1 cellular context compared by ENCODE assay signal in the genomic region with DNA sequence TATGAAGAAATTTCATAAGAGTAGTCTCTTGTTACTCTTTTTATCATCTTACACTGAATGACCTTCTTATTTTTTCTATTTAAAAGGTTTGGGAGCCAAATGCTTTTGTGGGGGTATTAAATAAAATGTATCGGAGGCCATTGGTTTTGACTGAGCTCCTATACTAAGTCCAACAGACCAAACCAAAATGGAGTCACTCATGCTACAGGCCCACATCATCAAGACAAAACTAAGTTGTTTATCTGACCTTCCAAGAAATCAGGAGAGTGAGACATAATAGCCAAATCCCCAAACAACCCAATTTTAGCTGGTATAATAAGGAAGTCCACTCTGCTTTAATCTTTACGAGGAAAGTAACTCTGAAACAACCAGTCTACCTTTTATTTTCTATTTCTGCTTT.
TF ChIP-seq lines count a peak whose summit lies in the region.

No MANE protein-coding gene starts in this region.

TF ChIP-seq in K562, 482 proteins besides CTCF, POLR2A, EP300 and RAD21 (continued from another document and continues in another):
- TF ChIP-seq, protein P1, sequence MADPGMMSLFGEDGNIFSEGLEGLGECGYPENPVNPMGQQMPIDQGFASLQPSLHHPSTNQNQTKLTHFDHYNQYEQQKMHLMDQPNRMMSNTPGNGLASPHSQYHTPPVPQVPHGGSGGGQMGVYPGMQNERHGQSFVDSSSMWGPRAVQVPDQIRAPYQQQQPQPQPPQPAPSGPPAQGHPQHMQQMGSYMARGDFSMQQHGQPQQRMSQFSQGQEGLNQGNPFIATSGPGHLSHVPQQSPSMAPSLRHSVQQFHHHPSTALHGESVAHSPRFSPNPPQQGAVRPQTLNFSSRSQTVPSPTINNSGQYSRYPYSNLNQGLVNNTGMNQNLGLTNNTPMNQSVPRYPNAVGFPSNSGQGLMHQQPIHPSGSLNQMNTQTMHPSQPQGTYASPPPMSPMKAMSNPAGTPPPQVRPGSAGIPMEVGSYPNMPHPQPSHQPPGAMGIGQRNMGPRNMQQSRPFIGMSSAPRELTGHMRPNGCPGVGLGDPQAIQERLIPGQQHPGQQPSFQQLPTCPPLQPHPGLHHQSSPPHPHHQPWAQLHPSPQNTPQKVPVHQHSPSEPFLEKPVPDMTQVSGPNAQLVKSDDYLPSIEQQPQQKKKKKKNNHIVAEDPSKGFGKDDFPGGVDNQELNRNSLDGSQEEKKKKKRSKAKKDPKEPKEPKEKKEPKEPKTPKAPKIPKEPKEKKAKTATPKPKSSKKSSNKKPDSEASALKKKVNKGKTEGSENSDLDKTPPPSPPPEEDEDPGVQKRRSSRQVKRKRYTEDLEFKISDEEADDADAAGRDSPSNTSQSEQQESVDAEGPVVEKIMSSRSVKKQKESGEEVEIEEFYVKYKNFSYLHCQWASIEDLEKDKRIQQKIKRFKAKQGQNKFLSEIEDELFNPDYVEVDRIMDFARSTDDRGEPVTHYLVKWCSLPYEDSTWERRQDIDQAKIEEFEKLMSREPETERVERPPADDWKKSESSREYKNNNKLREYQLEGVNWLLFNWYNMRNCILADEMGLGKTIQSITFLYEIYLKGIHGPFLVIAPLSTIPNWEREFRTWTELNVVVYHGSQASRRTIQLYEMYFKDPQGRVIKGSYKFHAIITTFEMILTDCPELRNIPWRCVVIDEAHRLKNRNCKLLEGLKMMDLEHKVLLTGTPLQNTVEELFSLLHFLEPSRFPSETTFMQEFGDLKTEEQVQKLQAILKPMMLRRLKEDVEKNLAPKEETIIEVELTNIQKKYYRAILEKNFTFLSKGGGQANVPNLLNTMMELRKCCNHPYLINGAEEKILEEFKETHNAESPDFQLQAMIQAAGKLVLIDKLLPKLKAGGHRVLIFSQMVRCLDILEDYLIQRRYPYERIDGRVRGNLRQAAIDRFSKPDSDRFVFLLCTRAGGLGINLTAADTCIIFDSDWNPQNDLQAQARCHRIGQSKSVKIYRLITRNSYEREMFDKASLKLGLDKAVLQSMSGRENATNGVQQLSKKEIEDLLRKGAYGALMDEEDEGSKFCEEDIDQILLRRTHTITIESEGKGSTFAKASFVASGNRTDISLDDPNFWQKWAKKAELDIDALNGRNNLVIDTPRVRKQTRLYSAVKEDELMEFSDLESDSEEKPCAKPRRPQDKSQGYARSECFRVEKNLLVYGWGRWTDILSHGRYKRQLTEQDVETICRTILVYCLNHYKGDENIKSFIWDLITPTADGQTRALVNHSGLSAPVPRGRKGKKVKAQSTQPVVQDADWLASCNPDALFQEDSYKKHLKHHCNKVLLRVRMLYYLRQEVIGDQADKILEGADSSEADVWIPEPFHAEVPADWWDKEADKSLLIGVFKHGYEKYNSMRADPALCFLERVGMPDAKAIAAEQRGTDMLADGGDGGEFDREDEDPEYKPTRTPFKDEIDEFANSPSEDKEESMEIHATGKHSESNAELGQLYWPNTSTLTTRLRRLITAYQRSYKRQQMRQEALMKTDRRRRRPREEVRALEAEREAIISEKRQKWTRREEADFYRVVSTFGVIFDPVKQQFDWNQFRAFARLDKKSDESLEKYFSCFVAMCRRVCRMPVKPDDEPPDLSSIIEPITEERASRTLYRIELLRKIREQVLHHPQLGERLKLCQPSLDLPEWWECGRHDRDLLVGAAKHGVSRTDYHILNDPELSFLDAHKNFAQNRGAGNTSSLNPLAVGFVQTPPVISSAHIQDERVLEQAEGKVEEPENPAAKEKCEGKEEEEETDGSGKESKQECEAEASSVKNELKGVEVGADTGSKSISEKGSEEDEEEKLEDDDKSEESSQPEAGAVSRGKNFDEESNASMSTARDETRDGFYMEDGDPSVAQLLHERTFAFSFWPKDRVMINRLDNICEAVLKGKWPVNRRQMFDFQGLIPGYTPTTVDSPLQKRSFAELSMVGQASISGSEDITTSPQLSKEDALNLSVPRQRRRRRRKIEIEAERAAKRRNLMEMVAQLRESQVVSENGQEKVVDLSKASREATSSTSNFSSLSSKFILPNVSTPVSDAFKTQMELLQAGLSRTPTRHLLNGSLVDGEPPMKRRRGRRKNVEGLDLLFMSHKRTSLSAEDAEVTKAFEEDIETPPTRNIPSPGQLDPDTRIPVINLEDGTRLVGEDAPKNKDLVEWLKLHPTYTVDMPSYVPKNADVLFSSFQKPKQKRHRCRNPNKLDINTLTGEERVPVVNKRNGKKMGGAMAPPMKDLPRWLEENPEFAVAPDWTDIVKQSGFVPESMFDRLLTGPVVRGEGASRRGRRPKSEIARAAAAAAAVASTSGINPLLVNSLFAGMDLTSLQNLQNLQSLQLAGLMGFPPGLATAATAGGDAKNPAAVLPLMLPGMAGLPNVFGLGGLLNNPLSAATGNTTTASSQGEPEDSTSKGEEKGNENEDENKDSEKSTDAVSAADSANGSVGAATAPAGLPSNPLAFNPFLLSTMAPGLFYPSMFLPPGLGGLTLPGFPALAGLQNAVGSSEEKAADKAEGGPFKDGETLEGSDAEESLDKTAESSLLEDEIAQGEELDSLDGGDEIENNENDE (IDR thresholded peaks at IDR 0.05; ENCODE audit: low read depth, low read length) = no peak
- TF ChIP-seq, protein P2, sequence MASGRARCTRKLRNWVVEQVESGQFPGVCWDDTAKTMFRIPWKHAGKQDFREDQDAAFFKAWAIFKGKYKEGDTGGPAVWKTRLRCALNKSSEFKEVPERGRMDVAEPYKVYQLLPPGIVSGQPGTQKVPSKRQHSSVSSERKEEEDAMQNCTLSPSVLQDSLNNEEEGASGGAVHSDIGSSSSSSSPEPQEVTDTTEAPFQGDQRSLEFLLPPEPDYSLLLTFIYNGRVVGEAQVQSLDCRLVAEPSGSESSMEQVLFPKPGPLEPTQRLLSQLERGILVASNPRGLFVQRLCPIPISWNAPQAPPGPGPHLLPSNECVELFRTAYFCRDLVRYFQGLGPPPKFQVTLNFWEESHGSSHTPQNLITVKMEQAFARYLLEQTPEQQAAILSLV (tag; IDR thresholded peaks at IDR 0.05) = peak; percentile 50; the same call in 1 of the 2 replicates
- TF ChIP-seq ZNF764 (CRISPR knock-in tag; IDR thresholded peaks at IDR 0.05; ENCODE audit: low read depth) = no peak
- no peak for TF ChIP-seq PCBP2 (IDR thresholded peaks at IDR 0.05; ENCODE audit: low read depth, low read length, poor library complexity, severe bottlenecking)
- no peak for TF ChIP-seq CBFA2T3 (IDR thresholded peaks at IDR 0.05)
- TF ChIP-seq STAG1 (CRISPR knock-in tag; IDR thresholded peaks at IDR 0.05; ENCODE audit: borderline replicate concordance) = no peak
- no peak for TF ChIP-seq CHCHD3 (CRISPR knock-in tag; IDR thresholded peaks at IDR 0.05)
- TF ChIP-seq ZNF134 (CRISPR knock-in tag; conservative IDR thresholded peaks at IDR 0.05) = peak; percentile 75
- TF ChIP-seq SREBF1 (IDR thresholded peaks at IDR 0.05; ENCODE audit: borderline replicate concordance, low read depth, low read length) = no peak
- TF ChIP-seq ZEB2 (IDR thresholded peaks at IDR 0.05) = no peak
- no peak for TF ChIP-seq MEF2A (IDR thresholded peaks at IDR 0.05; ENCODE audit: control insufficient read depth, low read depth, low read length)
- TF ChIP-seq CREM (IDR thresholded peaks at IDR 0.05; ENCODE audit: low read depth) = no peak
- TF ChIP-seq, protein P3, sequence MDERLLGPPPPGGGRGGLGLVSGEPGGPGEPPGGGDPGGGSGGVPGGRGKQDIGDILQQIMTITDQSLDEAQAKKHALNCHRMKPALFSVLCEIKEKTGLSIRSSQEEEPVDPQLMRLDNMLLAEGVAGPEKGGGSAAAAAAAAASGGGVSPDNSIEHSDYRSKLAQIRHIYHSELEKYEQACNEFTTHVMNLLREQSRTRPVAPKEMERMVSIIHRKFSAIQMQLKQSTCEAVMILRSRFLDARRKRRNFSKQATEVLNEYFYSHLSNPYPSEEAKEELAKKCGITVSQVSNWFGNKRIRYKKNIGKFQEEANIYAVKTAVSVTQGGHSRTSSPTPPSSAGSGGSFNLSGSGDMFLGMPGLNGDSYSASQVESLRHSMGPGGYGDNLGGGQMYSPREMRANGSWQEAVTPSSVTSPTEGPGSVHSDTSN (CRISPR knock-in tag; IDR thresholded peaks at IDR 0.05; ENCODE audit: low read depth) = no peak
- TF ChIP-seq, protein P3 (tag; conservative IDR thresholded peaks at IDR 0.05; ENCODE audit: low read depth) = 0 out of 2 replicates have a peak, but pooled peaks have one; percentile 46
- no peak for TF ChIP-seq PRMT5 (CRISPR knock-in tag; IDR thresholded peaks at IDR 0.05)
- TF ChIP-seq ZNF76 (CRISPR knock-in tag; IDR thresholded peaks at IDR 0.05; ENCODE audit: borderline replicate concordance) = peak; percentile 87
- peak; percentile 82 for TF ChIP-seq PYGO2 (tag; IDR thresholded peaks at IDR 0.05)
- TF ChIP-seq MED1 (CRISPR knock-in tag; IDR thresholded peaks at IDR 0.05; ENCODE audit: borderline replicate concordance) = no peak
- no peak for TF ChIP-seq ZFX (CRISPR knock-in tag; IDR thresholded peaks at IDR 0.05)
- TF ChIP-seq, protein P4, sequence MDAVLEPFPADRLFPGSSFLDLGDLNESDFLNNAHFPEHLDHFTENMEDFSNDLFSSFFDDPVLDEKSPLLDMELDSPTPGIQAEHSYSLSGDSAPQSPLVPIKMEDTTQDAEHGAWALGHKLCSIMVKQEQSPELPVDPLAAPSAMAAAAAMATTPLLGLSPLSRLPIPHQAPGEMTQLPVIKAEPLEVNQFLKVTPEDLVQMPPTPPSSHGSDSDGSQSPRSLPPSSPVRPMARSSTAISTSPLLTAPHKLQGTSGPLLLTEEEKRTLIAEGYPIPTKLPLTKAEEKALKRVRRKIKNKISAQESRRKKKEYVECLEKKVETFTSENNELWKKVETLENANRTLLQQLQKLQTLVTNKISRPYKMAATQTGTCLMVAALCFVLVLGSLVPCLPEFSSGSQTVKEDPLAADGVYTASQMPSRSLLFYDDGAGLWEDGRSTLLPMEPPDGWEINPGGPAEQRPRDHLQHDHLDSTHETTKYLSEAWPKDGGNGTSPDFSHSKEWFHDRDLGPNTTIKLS (IDR thresholded peaks at IDR 0.05; ENCODE audit: borderline replicate concordance, low read depth) = no peak
- peak; percentile 89 for TF ChIP-seq ZBTB17 (CRISPR knock-in tag; IDR thresholded peaks at IDR 0.05)
- TF ChIP-seq ILF3 (IDR thresholded peaks at IDR 0.05; ENCODE audit: borderline replicate concordance) = no peak
- TF ChIP-seq ZNF143 (CRISPR knock-in tag; IDR thresholded peaks at IDR 0.05) = no peak
- TF ChIP-seq MECOM (CRISPR knock-in tag; IDR thresholded peaks at IDR 0.05) = peak; percentile 87
- TF ChIP-seq, protein P5, sequence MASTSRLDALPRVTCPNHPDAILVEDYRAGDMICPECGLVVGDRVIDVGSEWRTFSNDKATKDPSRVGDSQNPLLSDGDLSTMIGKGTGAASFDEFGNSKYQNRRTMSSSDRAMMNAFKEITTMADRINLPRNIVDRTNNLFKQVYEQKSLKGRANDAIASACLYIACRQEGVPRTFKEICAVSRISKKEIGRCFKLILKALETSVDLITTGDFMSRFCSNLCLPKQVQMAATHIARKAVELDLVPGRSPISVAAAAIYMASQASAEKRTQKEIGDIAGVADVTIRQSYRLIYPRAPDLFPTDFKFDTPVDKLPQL (IDR thresholded peaks at IDR 0.05; ENCODE audit: extremely low read depth, insufficient read length) = no peak
- TF ChIP-seq PURB (CRISPR knock-in tag; IDR thresholded peaks at IDR 0.05; ENCODE audit: low read depth) = no peak
- no peak for TF ChIP-seq SIN3B (IDR thresholded peaks at IDR 0.05; ENCODE audit: low read depth)
- no peak for TF ChIP-seq NFYB (IDR thresholded peaks at IDR 0.05; ENCODE audit: extremely low read depth, insufficient read length)
- no peak for TF ChIP-seq DLX4 (CRISPR knock-in tag; IDR thresholded peaks at IDR 0.05)
- TF ChIP-seq ZSCAN29 (IDR thresholded peaks at IDR 0.05) = no peak
- TF ChIP-seq, protein P6, sequence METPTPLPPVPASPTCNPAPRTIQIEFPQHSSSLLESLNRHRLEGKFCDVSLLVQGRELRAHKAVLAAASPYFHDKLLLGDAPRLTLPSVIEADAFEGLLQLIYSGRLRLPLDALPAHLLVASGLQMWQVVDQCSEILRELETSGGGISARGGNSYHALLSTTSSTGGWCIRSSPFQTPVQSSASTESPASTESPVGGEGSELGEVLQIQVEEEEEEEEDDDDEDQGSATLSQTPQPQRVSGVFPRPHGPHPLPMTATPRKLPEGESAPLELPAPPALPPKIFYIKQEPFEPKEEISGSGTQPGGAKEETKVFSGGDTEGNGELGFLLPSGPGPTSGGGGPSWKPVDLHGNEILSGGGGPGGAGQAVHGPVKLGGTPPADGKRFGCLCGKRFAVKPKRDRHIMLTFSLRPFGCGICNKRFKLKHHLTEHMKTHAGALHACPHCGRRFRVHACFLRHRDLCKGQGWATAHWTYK (CRISPR knock-in tag; IDR thresholded peaks at IDR 0.05) = peak; percentile 94
- TF ChIP-seq TRIM28 (IDR thresholded peaks at IDR 0.05) = no peak
- no peak for TF ChIP-seq BRF1 (IDR thresholded peaks at IDR 0.05; ENCODE audit: borderline replicate concordance, extremely low read depth, insufficient read length)
- TF ChIP-seq NRF1 (conservative IDR thresholded peaks at IDR 0.05 in 1 of 2, IDR thresholded peaks at IDR 0.05 in 1 of 2) = no peak
- TF ChIP-seq ZNF740 (CRISPR knock-in tag; IDR thresholded peaks at IDR 0.05) = no peak
- TF ChIP-seq ZNF740 (tag; IDR thresholded peaks at IDR 0.05) = peak in 1 of 2 experiments; percentile 93; a peak in 2 of 4 replicates
- TF ChIP-seq GABPB1 (CRISPR knock-in tag; IDR thresholded peaks at IDR 0.05) = no peak
- TF ChIP-seq ZNF24 (IDR thresholded peaks at IDR 0.05) = no peak
- no peak for TF ChIP-seq ZFP36 (IDR thresholded peaks at IDR 0.05; ENCODE audit: low read depth, low read length, partially characterized antibody)
- TF ChIP-seq RFX7 (CRISPR knock-in tag; IDR thresholded peaks at IDR 0.05) = 0 out of 2 replicates have a peak, but pooled peaks have one; percentile 37
- TF ChIP-seq KDM2B (CRISPR knock-in tag; IDR thresholded peaks at IDR 0.05) = no peak
- no peak for TF ChIP-seq ZNF696 (CRISPR knock-in tag; conservative IDR thresholded peaks at IDR 0.05)
- TF ChIP-seq SAFB (IDR thresholded peaks at IDR 0.05; ENCODE audit: borderline replicate concordance, low read depth, low read length) = no peak
- TF ChIP-seq ZKSCAN3 (CRISPR knock-in tag; IDR thresholded peaks at IDR 0.05) = 0 out of 2 replicates have a peak, but pooled peaks have one; percentile 58
- TF ChIP-seq ZKSCAN1 (IDR thresholded peaks at IDR 0.05; ENCODE audit: low read depth, low read length) = no peak
- no peak for TF ChIP-seq NCOA1 (IDR thresholded peaks at IDR 0.05; ENCODE audit: low read depth)
- no peak for TF ChIP-seq EHMT2 (IDR thresholded peaks at IDR 0.05)
